In genomic region chr16:83943516-83944050, GRCh38 we compare ENCODE assay signal across 16 cellular contexts. TPM values are rescaled to one million over a fixed set of nuclear protein-coding genes. Genes with fewer than 3 reads are reported as not detected.
DNase-seq lines count a peak whose midpoint lies in the region; ATAC-seq and TF ChIP-seq lines count a peak whose summit lies in the region.
"Had no signal": no experiment of that assay in that cellular context is flagged by ENCODE, and none has a peak within 500 bp of the region (broad histone marks: within the 10 kb centered on the region; RNA-seq: fewer than 3 reads in every experiment).

No MANE protein-coding gene starts in this region.

- H3K4me3 Mint-ChIP-seq in stimulated activated naive CD8-positive, alpha-beta T cell treated with anti-CD3 and anti-CD28 coated beads, Interleukin-15, amount 100 ng/mL, for 72 hours: no peak overlapping the region
- H3K4me3 Mint-ChIP-seq: CD4-positive, alpha-beta T cell; H9 had no signal

- no peaks in the 10 kb centered on the region for H3K79me2 ChIP-seq in osteoblast (ENCODE audit: insufficient read depth, low read length)

- peak overlapping the region in 1 of 2 donors; percentile 74 for H3K27ac Mint-ChIP-seq in stimulated activated naive CD8-positive, alpha-beta T cell treated with anti-CD3 and anti-CD28 coated beads, Interleukin-15, amount 100 ng/mL, for 72 hours
- H3K27ac Mint-ChIP-seq: CD4-positive, alpha-beta T cell; H9 had no signal

- peaks cover 6% of the 10 kb centered on the region for H3K4me1 Mint-ChIP-seq in stimulated activated naive CD8-positive, alpha-beta T cell treated with anti-CD3 and anti-CD28 coated beads, Interleukin-15, amount 100 ng/mL, for 72 hours

- no peaks in the 10 kb centered on the region for H3K9me3 ChIP-seq in osteoblast (ENCODE audit: low read depth, low read length)
- no peaks in the 10 kb centered on the region for H3K9me3 ChIP-seq in upper lobe of right lung
- no peaks in the 10 kb centered on the region for H3K9me3 ChIP-seq in left lung
- H3K9me3 ChIP-seq: BLaER1 treated with 17β-estradiol and CSF1 and Interleukin-3, amounts not matched to agents 10 nM and 100 nM had no signal

- H3K4me2 ChIP-seq in osteoblast (ENCODE audit: insufficient read depth, low read length): no peak overlapping the region
- H3K4me2 ChIP-seq: BLaER1 treated with 17β-estradiol and CSF1 and Interleukin-3, amounts not matched to agents 10 nM and 100 nM had no signal

- peak; percentile 20 for ATAC-seq in stimulated activated naive CD8-positive, alpha-beta T cell treated with anti-CD3 and anti-CD28 coated beads, Interleukin-15, amount 100 ng/mL, for 72 hours
- ATAC-seq in stimulated activated naive CD8-positive, alpha-beta T cell treated with anti-CD3 and anti-CD28 coated beads, Interleukin-15, Interleukin-2, amounts not matched to agents 100 U/mL and 50 U/mL, for 24 hours: no peak
- ATAC-seq in left lobe of liver (peak; percentile 34), upper lobe of right lung (peak; percentile 6), left lung (no peak)
- ATAC-seq: GM12878 had no signal

- no peak overlapping the region for H2AFZ ChIP-seq in osteoblast (ENCODE audit: low read length)

- TF ChIP-seq CTCF in osteoblast (IDR thresholded peaks at IDR 0.05; ENCODE audit: extremely low read depth, low read depth, low read length): no peak
- no peak for TF ChIP-seq CTCF in upper lobe of right lung (IDR thresholded peaks at IDR 0.05)
- no peak for TF ChIP-seq CTCF in left lung (IDR thresholded peaks at IDR 0.05)

- H3K36me3 ChIP-seq in osteoblast (ENCODE audit: insufficient read depth, low read length): no peaks in the 10 kb centered on the region
- no peaks in the 10 kb centered on the region for H3K36me3 ChIP-seq in upper lobe of right lung
- H3K36me3 ChIP-seq in left lung: no peaks in the 10 kb centered on the region
- H3K36me3 ChIP-seq: BLaER1 treated with 17β-estradiol and CSF1 and Interleukin-3, amounts not matched to agents 10 nM and 100 nM had no signal

- no peaks in the 10 kb centered on the region for H4K20me1 ChIP-seq in osteoblast (ENCODE audit: insufficient read depth, low read length)

- H3K9me3 Mint-ChIP-seq in stimulated activated naive CD8-positive, alpha-beta T cell treated with anti-CD3 and anti-CD28 coated beads, Interleukin-15, amount 100 ng/mL, for 72 hours: no peaks in the 10 kb centered on the region
- H3K9me3 Mint-ChIP-seq: CD4-positive, alpha-beta T cell; H9 had no signal

- H3K4me1 ChIP-seq in osteoblast (ENCODE audit: insufficient read depth, low read length): no peaks in the 10 kb centered on the region
- H3K4me1 ChIP-seq in upper lobe of right lung: no peaks in the 10 kb centered on the region
- peaks cover 0 to 4% of the 10 kb centered on the region in 2 donors for H3K4me1 ChIP-seq in left lung

- H3K27me3 ChIP-seq in osteoblast (ENCODE audit: insufficient read depth, low read length) (peaks cover 4% of the 10 kb centered on the region), upper lobe of right lung (no peaks in the 10 kb centered on the region), left lung (no peaks in the 10 kb centered on the region)

- intact Hi-C loops in upper lobe of right lung (cut with DNase I) (no loop called here), left lung (cut with DNase I) (no loop called here)

- no peak for DNase-seq in stimulated activated naive CD8-positive, alpha-beta T cell treated with anti-CD3 and anti-CD28 coated beads, Interleukin-15, amount 100 ng/mL, for 72 hours
- no peak for DNase-seq in stimulated activated naive CD8-positive, alpha-beta T cell treated with anti-CD3 and anti-CD28 coated beads, Interleukin-15, Interleukin-2, amounts not matched to agents 100 U/mL and 50 U/mL, for 24 hours
- DNase-seq in left lobe of liver (ENCODE audit: low spot score) (no peak), osteoblast (ENCODE audit: insufficient read length, low spot score, missing footprints) (peak; percentile 55), upper lobe of right lung (no peak), left lung (no peak), NCI-H2196 (lab: John Stamatoyannopoulos, UW; ENCODE audit: unreplicated experiment) (no peak), kidney tubule cell (ENCODE audit: low spot score) (no peak)
- DNase-seq: ACHN; CD4-positive, alpha-beta T cell; DMS79; GOT3; H9 had no signal

- no peak overlapping the region for H3K27ac ChIP-seq in osteoblast (ENCODE audit: low read depth, low read length)
- no peak overlapping the region for H3K27ac ChIP-seq in upper lobe of right lung
- no peak overlapping the region for H3K27ac ChIP-seq in left lung
- H3K27ac ChIP-seq: BLaER1 treated with 17β-estradiol and CSF1 and Interleukin-3, amounts not matched to agents 10 nM and 100 nM had no signal

- H3K4me3 ChIP-seq in osteoblast (ENCODE audit: insufficient read depth, low read length) (no peak overlapping the region), upper lobe of right lung (no peak overlapping the region), left lung (no peak overlapping the region)
- H3K4me3 ChIP-seq: BLaER1 treated with 17β-estradiol and CSF1 and Interleukin-3, amounts not matched to agents 10 nM and 100 nM; GM12878 had no signal

- H3K27me3 Mint-ChIP-seq in stimulated activated naive CD8-positive, alpha-beta T cell treated with anti-CD3 and anti-CD28 coated beads, Interleukin-15, amount 100 ng/mL, for 72 hours: no peaks in the 10 kb centered on the region
- H3K27me3 Mint-ChIP-seq: CD4-positive, alpha-beta T cell had no signal

RNA-seq across cellular contexts. Expression of gene OSGIN1, which starts 9.5 kb away (rescaled TPM):
- total RNA-seq in left lobe of liver: 89.4 TPM
- total RNA-seq in osteoblast: 3.6 and 5.0 TPM in 2 replicates
- 19.0 TPM for total RNA-seq in upper lobe of right lung
- total RNA-seq in left lung: 10 to 100 TPM in 1 of 2 donors, 1 to 10 TPM in 1; 9.4 to 18.0 TPM

RNA-seq across cellular contexts. Expression of gene NECAB2, which starts 24.5 kb away (rescaled TPM):
- total RNA-seq in left lobe of liver (12.9 TPM), osteoblast (0.29 and 0.72 TPM in 2 replicates), upper lobe of right lung (not detected), left lung (under 1 TPM; 0.17 to 0.39 TPM)
- total RNA-seq: CD4-positive, alpha-beta T cell; GM12878; HT1080 had no signal

RNA-seq across cellular contexts. Expression of gene MLYCD, which starts 44.7 kb away (rescaled TPM):
- total RNA-seq in left lobe of liver: 17.1 TPM
- total RNA-seq in osteoblast: 5.1 and 5.6 TPM in 2 replicates
- 9.7 TPM for total RNA-seq in upper lobe of right lung
- 1 to 10 TPM; 6.4 to 6.6 TPM for total RNA-seq in left lung

Comparison
In these comparisons a context has a peak if more than half of its experiments do, and no peak if none do; other contexts are left out.
1. ATAC-seq: peak in stimulated activated naive CD8-positive, alpha-beta T cell treated with anti-CD3 and anti-CD28 coated beads, Interleukin-15, amount 100 ng/mL, for 72 hours (single experiment), left lobe of liver (single experiment) and upper lobe of right lung (single experiment); none in stimulated activated naive CD8-positive, alpha-beta T cell treated with anti-CD3 and anti-CD28 coated beads, Interleukin-15, Interleukin-2, amounts not matched to agents 100 U/mL and 50 U/mL, for 24 hours (single experiment) and left lung (single experiment).